Comparison of ENCODE assay signal across 14 cellular contexts in genomic region chr7:158094671-158095256, GRCh38.
"Had no signal": no experiment of that assay in that cellular context is flagged by ENCODE, and none has a peak within 500 bp of the region (broad histone marks: within the 10 kb centered on the region; RNA-seq: fewer than 3 reads in every experiment).

No MANE protein-coding gene starts in this region.

- H3K4me1 Mint-ChIP-seq: natural killer cell, T-cell had no signal

- DNase-seq: activated CD4-positive, alpha-beta T cell treated with anti-CD3 and anti-CD28 coated beads for 48 hours; activated CD8-positive, alpha-beta memory T cell treated with anti-CD3 and anti-CD28 coated beads for 24 hours; activated naive CD4-positive, alpha-beta T cell treated with anti-CD3 and anti-CD28 coated beads for 36 hours; caudate nucleus; cortex of kidney; effector memory CD4-positive, alpha-beta T cell; mammary epithelial cell; natural killer cell; occipital lobe; stimulated activated CD4-positive, alpha-beta T cell treated with anti-CD3 and anti-CD28 coated beads, Interleukin-4, amount 100 ng/mL, for 4 hours; T1000 had no signal

- H3K36me3 Mint-ChIP-seq: natural killer cell, T-cell had no signal

- H2AFZ ChIP-seq: hepatocyte had no signal

- H3K27me3 Mint-ChIP-seq: T-cell had no signal

- H3K27ac ChIP-seq: hepatocyte, VCaP had no signal

- ATAC-seq: natural killer cell, T-cell had no signal

- H3K4me2 ChIP-seq: hepatocyte had no signal

- H3K4me3 Mint-ChIP-seq: activated naive CD4-positive, alpha-beta T cell treated with anti-CD3 and anti-CD28 coated beads for 36 hours; natural killer cell; T-cell had no signal

- H3K4me3 ChIP-seq: hepatocyte had no signal

- H3K27ac Mint-ChIP-seq: activated naive CD4-positive, alpha-beta T cell treated with anti-CD3 and anti-CD28 coated beads for 36 hours; natural killer cell; T-cell had no signal

- H3K27me3 ChIP-seq: hepatocyte had no signal
